18 cellular contexts compared by ENCODE assay signal in genomic region chr22:31933406-31933805, GRCh38. TPM values are rescaled to one million over a fixed set of nuclear protein-coding genes. Genes with fewer than 3 reads are reported as not detected.
DNase-seq lines count a peak whose midpoint lies in the region; ATAC-seq and TF ChIP-seq lines count a peak whose summit lies in the region.
"Had no signal": no experiment of that assay in that cellular context is flagged by ENCODE, and none has a peak within 500 bp of the region (broad histone marks: within the 10 kb centered on the region; RNA-seq: fewer than 3 reads in every experiment).

No MANE protein-coding gene starts in this region.

- no CpG with 5 or more reads among the region's 6 CpGs for WGBS in IMR-90 (ENCODE audit: extremely low coverage in 2 of 2, insufficient read length in 1 of 2), 2 experiments

- H2AK9ac ChIP-seq in IMR-90 (replicated peaks; ENCODE audit: low read depth, low read length, poor library complexity), result peak overlapping the region; percentile 10

- TF ChIP-seq RAD21 in IMR-90 (IDR thresholded peaks at IDR 0.05; ENCODE audit: low read length), result no peak

- H3K9me3 ChIP-seq in IMR-90 (ENCODE audit: control insufficient read depth, insufficient read depth, low read length) (no peaks in the 10 kb centered on the region), neural progenitor cell (ENCODE audit: low read depth) (no peaks in the 10 kb centered on the region)
- H3K9me3 ChIP-seq: BLaER1 had no signal

- H3K79me2 ChIP-seq in neural progenitor cell (ENCODE audit: low read depth), result no peaks in the 10 kb centered on the region

- no peak overlapping the region for H3K14ac ChIP-seq in IMR-90 (replicated peaks; ENCODE audit: low read depth, low read length)

- dilution Hi-C loops in IMR-90 (cut with HindIII; ENCODE audit: low sequenced_read_pairs, unreplicated experiment), result no loop called here

- TF ChIP-seq CTCF in IMR-90 (conservative IDR thresholded peaks at IDR 0.05; ENCODE audit: low read depth, low read length) (no peak), neural progenitor cell (IDR thresholded peaks at IDR 0.05) (no peak), coronary artery (IDR thresholded peaks at IDR 0.05) (no peak)

- H2BK20ac ChIP-seq in IMR-90 (ENCODE audit: low read depth, low read length), result no peak overlapping the region

- peaks cover 62% of the 10 kb centered on the region for H3K4me1 Mint-ChIP-seq in dendritic cell treated with granulocyte-macrophage colony-stimulating factor and Interleukin-4, amounts not matched to agents 40 ng/mL and 50 ng/mL, for 4 days (ENCODE audit: low read depth)
- H3K4me1 Mint-ChIP-seq in neural progenitor cell, result peaks cover 4% of the 10 kb centered on the region
- H3K4me1 Mint-ChIP-seq: CD4-positive, alpha-beta memory T cell had no signal

- no peak overlapping the region for H3K27ac ChIP-seq in IMR-90 (ENCODE audit: insufficient read depth, low read length)
- no peak overlapping the region for H3K27ac ChIP-seq in neural progenitor cell
- no peak overlapping the region for H3K27ac ChIP-seq in coronary artery
- H3K27ac ChIP-seq: BLaER1, GM23248, HL-60 had no signal

- H3K27me3 Mint-ChIP-seq in dendritic cell treated with granulocyte-macrophage colony-stimulating factor and Interleukin-4, amounts not matched to agents 40 ng/mL and 50 ng/mL, for 4 days, result peaks cover 9% of the 10 kb centered on the region
- H3K27me3 Mint-ChIP-seq in neural progenitor cell (ENCODE audit: insufficient read depth, low read depth), result peaks cover 9% of the 10 kb centered on the region

- no peaks in the 10 kb centered on the region for H3K79me1 ChIP-seq in IMR-90 (ENCODE audit: low read depth in 1 of 2, low read length in 2 of 2)

- DNase-seq in IMR-90 (no peak), neural progenitor cell (ENCODE audit: low spot score) (peak; percentile 48), HuH-7.5 (ENCODE audit: low spot score) (no peak), coronary artery (ENCODE audit: low spot score) (no peak), LoVo (ENCODE audit: low spot score) (no peak)
- no peak for DNase-seq in effector CD8-positive, alpha-beta T cell (lab: John Stamatoyannopoulos, UW)
- DNase-seq: 8988T; CD4-positive, alpha-beta memory T cell; DMS79 treated with DMSO at 0.1 percent for 48 hours; GF-D8; GM23248; H7; HFFc6 had no signal

- H3K9me1 ChIP-seq in IMR-90 (ENCODE audit: insufficient read depth, low read length), result no peaks in the 10 kb centered on the region

- H4K20me1 ChIP-seq in IMR-90 (ENCODE audit: insufficient read depth, low read length) (no peaks in the 10 kb centered on the region), neural progenitor cell (ENCODE audit: low read depth) (no peaks in the 10 kb centered on the region)
- H4K20me1 ChIP-seq: BLaER1 had no signal

- H3K18ac ChIP-seq in IMR-90 (ENCODE audit: low read depth, low read length), result no peak overlapping the region

- H3K4me3 ChIP-seq in IMR-90 (ENCODE audit: insufficient read depth, low read depth, low read length) (no peak overlapping the region), neural progenitor cell (no peak overlapping the region), coronary artery (no peak overlapping the region)
- H3K4me3 ChIP-seq: BLaER1, GM23248 had no signal

- TF ChIP-seq POLR2A in IMR-90 (IDR thresholded peaks at IDR 0.05; ENCODE audit: low read depth, low read length), result no peak

- H3K9ac ChIP-seq in IMR-90 (ENCODE audit: low read depth, low read length), result no peak overlapping the region
- H3K9ac ChIP-seq in neural progenitor cell, result no peak overlapping the region
- H3K9ac ChIP-seq: BLaER1, GM23248 had no signal

- H3K56ac ChIP-seq in IMR-90 (ENCODE audit: extremely low read depth, insufficient read depth, low read length), result no peak overlapping the region

- H2BK15ac ChIP-seq in IMR-90 (ENCODE audit: low read depth, low read length), result no peak overlapping the region

- no peaks in the 10 kb centered on the region for H3K36me3 ChIP-seq in IMR-90 (ENCODE audit: control insufficient read depth, insufficient read depth, low read length)
- no peaks in the 10 kb centered on the region for H3K36me3 ChIP-seq in neural progenitor cell
- H3K36me3 ChIP-seq: BLaER1 had no signal

- peaks cover 15% of the 10 kb centered on the region for H3K27me3 ChIP-seq in IMR-90 (ENCODE audit: control insufficient read depth, insufficient read depth, low read length)
- H3K27me3 ChIP-seq in neural progenitor cell, result no peaks in the 10 kb centered on the region
- H3K27me3 ChIP-seq: BLaER1 had no signal

- H2BK5ac ChIP-seq in IMR-90 (ENCODE audit: low read depth, low read length, poor library complexity, severe bottlenecking), result no peak overlapping the region

- BruUV-seq in IMR-90 (replicated peaks; lab: Mats Ljungman, UMichigan), result no TSS peak

- H3K4me2 ChIP-seq in IMR-90 (ENCODE audit: low read depth, low read length) (no peak overlapping the region), neural progenitor cell (no peak overlapping the region)
- H3K4me2 ChIP-seq: BLaER1 had no signal

- H4K8ac ChIP-seq in IMR-90 (ENCODE audit: low read depth in 2 of 2, low read length in 2 of 2), result no peak overlapping the region

- H2BK120ac ChIP-seq in IMR-90 (ENCODE audit: low read depth, low read length), result no peak overlapping the region

- no peak overlapping the region for H3K4ac ChIP-seq in IMR-90 (ENCODE audit: low read depth, low read length)

- POLR2A ChIA-PET in IMR-90 (lab: Charles Lee; ENCODE audit: unreplicated experiment), result no interaction called here

- H3K4me1 ChIP-seq in IMR-90 (ENCODE audit: control insufficient read depth, insufficient read depth, low read length), result no peaks in the 10 kb centered on the region
- H3K4me1 ChIP-seq in neural progenitor cell, result peaks cover 16% of the 10 kb centered on the region

- no peak overlapping the region for H3K23ac ChIP-seq in IMR-90 (ENCODE audit: low read depth, low read length)

- H3K9me3 Mint-ChIP-seq in dendritic cell treated with granulocyte-macrophage colony-stimulating factor and Interleukin-4, amounts not matched to agents 40 ng/mL and 50 ng/mL, for 4 days, result no peaks in the 10 kb centered on the region
- no peaks in the 10 kb centered on the region for H3K9me3 Mint-ChIP-seq in neural progenitor cell
- H3K9me3 Mint-ChIP-seq: CD14-positive monocyte; CD4-positive, alpha-beta memory T cell; HFFc6 had no signal

- no peak overlapping the region for H3K4me3 Mint-ChIP-seq in dendritic cell treated with granulocyte-macrophage colony-stimulating factor and Interleukin-4, amounts not matched to agents 40 ng/mL and 50 ng/mL, for 4 days
- H3K4me3 Mint-ChIP-seq in neural progenitor cell, result no peak overlapping the region
- H3K4me3 Mint-ChIP-seq: HFFc6 had no signal

- ATAC-seq in IMR-90 (ENCODE audit: low read depth), result no peak
- ATAC-seq: HCT116 had no signal

- CTCF ChIA-PET in IMR-90 (lab: Yijun Ruan, JAX), result no interaction called here

- H3K36me3 Mint-ChIP-seq in dendritic cell treated with granulocyte-macrophage colony-stimulating factor and Interleukin-4, amounts not matched to agents 40 ng/mL and 50 ng/mL, for 4 days (ENCODE audit: low read depth), result no peaks in the 10 kb centered on the region
- no peaks in the 10 kb centered on the region for H3K36me3 Mint-ChIP-seq in neural progenitor cell
- H3K36me3 Mint-ChIP-seq: CD14-positive monocyte; CD4-positive, alpha-beta memory T cell had no signal

- no peak overlapping the region for H2AK5ac ChIP-seq in IMR-90 (ENCODE audit: low read depth, low read length)

- in situ Hi-C loops in IMR-90 (cut with MboI; ENCODE audit: low sequenced_read_pairs), result no loop called here

- no peak overlapping the region for H4K91ac ChIP-seq in IMR-90 (ENCODE audit: insufficient read depth, low read depth, low read length)

- H2AFZ ChIP-seq in IMR-90 (replicated peaks; ENCODE audit: low read length, poor library complexity) (no peak overlapping the region), neural progenitor cell (replicated peaks) (no peak overlapping the region)
- H2AFZ ChIP-seq: GM23248 had no signal

- intact Hi-C loops in IMR-90 (cut with micrococcal nuclease), result no loop called here
- intact Hi-C loops in dendritic cell treated with granulocyte-macrophage colony-stimulating factor and Interleukin-4, amounts not matched to agents 40 ng/mL and 50 ng/mL, for 4 days (cut with micrococcal nuclease), result no loop called here

- H3F3A ChIP-seq in neural progenitor cell (ENCODE audit: low read depth), result peaks cover 12% of the 10 kb centered on the region

- peak overlapping the region; percentile 53 for H3K27ac Mint-ChIP-seq in dendritic cell treated with granulocyte-macrophage colony-stimulating factor and Interleukin-4, amounts not matched to agents 40 ng/mL and 50 ng/mL, for 4 days
- H3K27ac Mint-ChIP-seq in neural progenitor cell, result no peak overlapping the region
- H3K27ac Mint-ChIP-seq: CD14-positive monocyte; CD4-positive, alpha-beta memory T cell; HFFc6 had no signal

- no peak overlapping the region for H4K5ac ChIP-seq in IMR-90 (ENCODE audit: low read depth, low read length)

TF ChIP-seq in IMR-90, 13 proteins besides CTCF, POLR2A, EP300 and RAD21 (continues in another document):
- no peak for TF ChIP-seq CEBPB (IDR thresholded peaks at IDR 0.05; ENCODE audit: low read depth, low read length)
- no peak for TF ChIP-seq MAZ (IDR thresholded peaks at IDR 0.05; ENCODE audit: borderline replicate concordance, low read depth, low read length)
- no peak for TF ChIP-seq FOS (IDR thresholded peaks at IDR 0.05; ENCODE audit: low read depth, low read length)
- TF ChIP-seq MAFK (IDR thresholded peaks at IDR 0.05; ENCODE audit: low read depth, low read length), result no peak
- TF ChIP-seq, protein P1, sequence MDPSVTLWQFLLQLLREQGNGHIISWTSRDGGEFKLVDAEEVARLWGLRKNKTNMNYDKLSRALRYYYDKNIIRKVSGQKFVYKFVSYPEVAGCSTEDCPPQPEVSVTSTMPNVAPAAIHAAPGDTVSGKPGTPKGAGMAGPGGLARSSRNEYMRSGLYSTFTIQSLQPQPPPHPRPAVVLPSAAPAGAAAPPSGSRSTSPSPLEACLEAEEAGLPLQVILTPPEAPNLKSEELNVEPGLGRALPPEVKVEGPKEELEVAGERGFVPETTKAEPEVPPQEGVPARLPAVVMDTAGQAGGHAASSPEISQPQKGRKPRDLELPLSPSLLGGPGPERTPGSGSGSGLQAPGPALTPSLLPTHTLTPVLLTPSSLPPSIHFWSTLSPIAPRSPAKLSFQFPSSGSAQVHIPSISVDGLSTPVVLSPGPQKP (IDR thresholded peaks at IDR 0.05; ENCODE audit: borderline replicate concordance, low read depth, low read length), result no peak
- TF ChIP-seq RCOR1 (IDR thresholded peaks at IDR 0.05; ENCODE audit: insufficient replicate concordance, low read length), result no peak
- TF ChIP-seq CHD1 (IDR thresholded peaks at IDR 0.05; ENCODE audit: low read depth, low read length), result no peak
- TF ChIP-seq RFX5 (IDR thresholded peaks at IDR 0.05; ENCODE audit: low read depth, low read length), result no peak
- no peak for TF ChIP-seq MXI1 (IDR thresholded peaks at IDR 0.05; ENCODE audit: borderline replicate concordance, low read depth, low read length)
- no peak for TF ChIP-seq SMC3 (IDR thresholded peaks at IDR 0.05; ENCODE audit: low read depth, low read length)

RNA-seq across cellular contexts. Expression of gene YWHAH, which starts 10.9 kb away (rescaled TPM):
- 173 and 186 TPM in 2 replicates for total RNA-seq in IMR-90 (2012; rRNA removed)
- polyA plus RNA-seq in IMR-90 (2012; rRNA removed), result 131 and 147 TPM in 2 replicates
- 72.8 and 87.1 TPM in 2 replicates for polyA plus RNA-seq in IMR-90 (2012; cell fraction: cytosol; rRNA removed)
- 30.7 and 43.3 TPM in 2 replicates for polyA plus RNA-seq in IMR-90 (2012; cell fraction: nucleus; rRNA removed; ENCODE audit: low replicate concordance)
- total RNA-seq in neural progenitor cell (ENCODE audit: low replicate concordance), result 154 and 158 TPM in 2 replicates
